Comparison of ENCODE assay signal across 2 cellular contexts in the genomic region with DNA sequence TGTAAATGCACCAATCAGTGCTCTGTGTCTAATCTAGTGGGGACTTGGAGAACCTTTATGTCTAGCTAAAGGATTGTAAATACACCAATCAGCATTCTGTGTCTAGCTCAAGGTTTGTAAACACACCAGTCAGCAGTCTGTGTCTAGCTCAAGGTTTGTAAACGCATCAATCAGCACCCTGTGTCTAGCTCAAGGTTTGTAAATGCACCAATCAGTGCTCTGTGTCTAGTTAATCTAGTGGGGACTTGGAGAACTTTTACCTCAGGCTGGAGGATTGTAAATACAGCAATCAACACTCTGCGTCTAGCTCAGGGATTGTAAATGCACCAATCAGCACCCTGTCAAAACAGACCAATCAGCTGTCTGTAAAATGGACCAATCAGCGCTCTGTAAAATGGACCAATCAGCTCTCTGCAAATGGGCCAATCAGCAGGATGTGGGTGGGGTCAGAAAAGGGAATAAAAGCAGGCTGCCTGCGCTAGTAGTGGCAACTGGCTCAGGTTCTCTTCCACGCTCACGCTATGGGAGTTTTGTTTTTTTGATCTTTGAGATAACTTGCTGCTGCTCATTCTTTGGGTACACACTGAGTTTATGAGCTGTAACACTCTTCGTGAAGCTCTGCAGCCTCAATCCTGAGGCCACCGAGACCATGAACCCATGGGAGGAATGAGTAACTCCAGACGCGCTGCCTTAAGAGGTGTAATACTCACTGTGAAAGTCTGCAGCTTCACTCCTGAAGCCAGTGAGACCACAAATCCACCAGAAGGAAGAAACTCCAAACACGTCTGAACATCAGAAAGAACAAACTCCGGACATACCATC.
TF ChIP-seq lines count a peak whose summit lies in the region.
"Not testable (repeated sequence)": the region's sequence is repeated elsewhere in the genome, so short reads cannot be mapped to it uniquely, and the experiment has no call there.

No MANE protein-coding gene starts in this region.

TF ChIP-seq in GM12878, 131 proteins besides CTCF, POLR2A, EP300 and RAD21:
- TF ChIP-seq, protein P1, sequence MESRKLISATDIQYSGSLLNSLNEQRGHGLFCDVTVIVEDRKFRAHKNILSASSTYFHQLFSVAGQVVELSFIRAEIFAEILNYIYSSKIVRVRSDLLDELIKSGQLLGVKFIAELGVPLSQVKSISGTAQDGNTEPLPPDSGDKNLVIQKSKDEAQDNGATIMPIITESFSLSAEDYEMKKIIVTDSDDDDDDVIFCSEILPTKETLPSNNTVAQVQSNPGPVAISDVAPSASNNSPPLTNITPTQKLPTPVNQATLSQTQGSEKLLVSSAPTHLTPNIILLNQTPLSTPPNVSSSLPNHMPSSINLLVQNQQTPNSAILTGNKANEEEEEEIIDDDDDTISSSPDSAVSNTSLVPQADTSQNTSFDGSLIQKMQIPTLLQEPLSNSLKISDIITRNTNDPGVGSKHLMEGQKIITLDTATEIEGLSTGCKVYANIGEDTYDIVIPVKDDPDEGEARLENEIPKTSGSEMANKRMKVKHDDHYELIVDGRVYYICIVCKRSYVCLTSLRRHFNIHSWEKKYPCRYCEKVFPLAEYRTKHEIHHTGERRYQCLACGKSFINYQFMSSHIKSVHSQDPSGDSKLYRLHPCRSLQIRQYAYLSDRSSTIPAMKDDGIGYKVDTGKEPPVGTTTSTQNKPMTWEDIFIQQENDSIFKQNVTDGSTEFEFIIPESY (IDR thresholded peaks at IDR 0.05) = peak; percentile 94
- 0 out of 2 replicates have a peak, but pooled peaks have one; percentile 28 for TF ChIP-seq POLR2AphosphoS2 (IDR thresholded peaks at IDR 0.05; ENCODE audit: low read depth, low read length)

TF ChIP-seq in HepG2, 621 proteins besides CTCF, POLR2A, EP300 and RAD21:
- TF ChIP-seq, protein P2, sequence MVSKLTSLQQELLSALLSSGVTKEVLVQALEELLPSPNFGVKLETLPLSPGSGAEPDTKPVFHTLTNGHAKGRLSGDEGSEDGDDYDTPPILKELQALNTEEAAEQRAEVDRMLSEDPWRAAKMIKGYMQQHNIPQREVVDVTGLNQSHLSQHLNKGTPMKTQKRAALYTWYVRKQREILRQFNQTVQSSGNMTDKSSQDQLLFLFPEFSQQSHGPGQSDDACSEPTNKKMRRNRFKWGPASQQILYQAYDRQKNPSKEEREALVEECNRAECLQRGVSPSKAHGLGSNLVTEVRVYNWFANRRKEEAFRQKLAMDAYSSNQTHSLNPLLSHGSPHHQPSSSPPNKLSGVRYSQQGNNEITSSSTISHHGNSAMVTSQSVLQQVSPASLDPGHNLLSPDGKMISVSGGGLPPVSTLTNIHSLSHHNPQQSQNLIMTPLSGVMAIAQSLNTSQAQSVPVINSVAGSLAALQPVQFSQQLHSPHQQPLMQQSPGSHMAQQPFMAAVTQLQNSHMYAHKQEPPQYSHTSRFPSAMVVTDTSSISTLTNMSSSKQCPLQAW (CRISPR knock-in tag; IDR thresholded peaks at IDR 0.05) = 0 out of 2 replicates have a peak, but pooled peaks have one; percentile 35
- TF ChIP-seq NR2F2 (IDR thresholded peaks at IDR 0.05; ENCODE audit: borderline replicate concordance, low read depth) (0 out of 2 replicates have a peak, but pooled peaks have one; percentile 21), FOXP1 (IDR thresholded peaks at IDR 0.05) (0 out of 2 replicates have a peak, but pooled peaks have one; percentile 26), FOXP1 (CRISPR knock-in tag; IDR thresholded peaks at IDR 0.05) (peak; percentile 42; the same call in 1 of the 2 replicates), ZNF430 (CRISPR knock-in tag; IDR thresholded peaks at IDR 0.05) (0 out of 2 replicates have a peak, but pooled peaks have one; percentile 39), ZNF605 (CRISPR knock-in tag; IDR thresholded peaks at IDR 0.05) (0 out of 2 replicates have a peak, but pooled peaks have one; percentile 24), POGZ (CRISPR knock-in tag; IDR thresholded peaks at IDR 0.05) (peak; percentile 72), NONO (CRISPR knock-in tag; conservative IDR thresholded peaks at IDR 0.05) (0 out of 2 replicates have a peak, but pooled peaks have one; percentile 45), MAFF (IDR thresholded peaks at IDR 0.05; ENCODE audit: low read depth, low read length) (peak; percentile 39; the same call in 1 of the 2 replicates), FOXK2 (IDR thresholded peaks at IDR 0.05) (peak; percentile 27; the same call in 1 of the 2 replicates), CREB1 (IDR thresholded peaks at IDR 0.05) (peak; percentile 1; the same call in 1 of the 2 replicates), ZMYM4 (CRISPR knock-in tag; IDR thresholded peaks at IDR 0.05) (peak; percentile 78), SKI (IDR thresholded peaks at IDR 0.05; ENCODE audit: partially characterized antibody) (peak; percentile 36), ZNF614 (CRISPR knock-in tag; IDR thresholded peaks at IDR 0.05; ENCODE audit: borderline replicate concordance) (0 out of 2 replicates have a peak, but pooled peaks have one; percentile 9), ARID2 (CRISPR knock-in tag; IDR thresholded peaks at IDR 0.05; ENCODE audit: borderline replicate concordance) (0 out of 2 replicates have a peak, but pooled peaks have one; percentile 42), ATF1 (CRISPR knock-in tag; IDR thresholded peaks at IDR 0.05) (0 out of 2 replicates have a peak, but pooled peaks have one; percentile 20), NFYB (CRISPR knock-in tag; IDR thresholded peaks at IDR 0.05) (peak; percentile 80), ZMYM2 (CRISPR knock-in tag; IDR thresholded peaks at IDR 0.05) (peak; percentile 90), SETDB1 (CRISPR knock-in tag; IDR thresholded peaks at IDR 0.05; ENCODE audit: borderline replicate concordance) (0 out of 2 replicates have a peak, but pooled peaks have one; percentile 33), NFYC (CRISPR knock-in tag; IDR thresholded peaks at IDR 0.05) (peak; percentile 80), ZC3H13 (CRISPR knock-in tag; IDR thresholded peaks at IDR 0.05) (0 out of 2 replicates have a peak, but pooled peaks have one; percentile 15), POLR2AphosphoS5 (IDR thresholded peaks at IDR 0.05; ENCODE audit: low read depth, low read length) (peak; percentile 42), ZNF44 (CRISPR knock-in tag; IDR thresholded peaks at IDR 0.05) (0 out of 2 replicates have a peak, but pooled peaks have one; percentile 32)
- not testable (repeated sequence) for TF ChIP-seq NONO (IDR thresholded peaks at IDR 0.05); CREB1 (CRISPR knock-in tag; IDR thresholded peaks at IDR 0.05)
- TF ChIP-seq, protein P3, sequence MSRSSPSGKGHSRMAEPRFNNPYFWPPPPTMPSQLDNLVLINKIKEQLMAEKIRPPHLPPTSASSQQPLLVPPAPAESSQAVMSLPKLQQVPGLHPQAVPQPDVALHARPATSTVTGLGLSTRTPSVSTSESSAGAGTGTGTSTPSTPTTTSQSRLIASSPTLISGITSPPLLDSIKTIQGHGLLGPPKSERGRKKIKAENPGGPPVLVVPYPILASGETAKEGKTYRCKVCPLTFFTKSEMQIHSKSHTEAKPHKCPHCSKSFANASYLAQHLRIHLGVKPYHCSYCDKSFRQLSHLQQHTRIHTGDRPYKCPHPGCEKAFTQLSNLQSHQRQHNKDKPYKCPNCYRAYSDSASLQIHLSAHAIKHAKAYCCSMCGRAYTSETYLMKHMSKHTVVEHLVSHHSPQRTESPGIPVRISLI (CRISPR knock-in tag; IDR thresholded peaks at IDR 0.05; ENCODE audit: borderline replicate concordance) = 0 out of 2 replicates have a peak, but pooled peaks have one; percentile 8
- TF ChIP-seq, protein P4, sequence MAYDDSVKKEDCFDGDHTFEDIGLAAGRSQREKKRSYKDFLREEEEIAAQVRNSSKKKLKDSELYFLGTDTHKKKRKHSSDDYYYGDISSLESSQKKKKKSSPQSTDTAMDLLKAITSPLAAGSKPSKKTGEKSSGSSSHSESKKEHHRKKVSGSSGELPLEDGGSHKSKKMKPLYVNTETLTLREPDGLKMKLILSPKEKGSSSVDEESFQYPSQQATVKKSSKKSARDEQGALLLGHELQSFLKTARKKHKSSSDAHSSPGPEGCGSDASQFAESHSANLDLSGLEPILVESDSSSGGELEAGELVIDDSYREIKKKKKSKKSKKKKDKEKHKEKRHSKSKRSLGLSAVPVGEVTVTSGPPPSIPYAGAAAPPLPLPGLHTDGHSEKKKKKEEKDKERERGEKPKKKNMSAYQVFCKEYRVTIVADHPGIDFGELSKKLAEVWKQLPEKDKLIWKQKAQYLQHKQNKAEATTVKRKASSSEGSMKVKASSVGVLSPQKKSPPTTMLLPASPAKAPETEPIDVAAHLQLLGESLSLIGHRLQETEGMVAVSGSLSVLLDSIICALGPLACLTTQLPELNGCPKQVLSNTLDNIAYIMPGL (CRISPR knock-in tag; IDR thresholded peaks at IDR 0.05; ENCODE audit: borderline replicate concordance in 1 of 2, low read depth in 1 of 2) = 0 out of 4 replicates have a peak, but pooled peaks of 1 of the 2 experiments have one; percentile 19
- TF ChIP-seq, protein P5, sequence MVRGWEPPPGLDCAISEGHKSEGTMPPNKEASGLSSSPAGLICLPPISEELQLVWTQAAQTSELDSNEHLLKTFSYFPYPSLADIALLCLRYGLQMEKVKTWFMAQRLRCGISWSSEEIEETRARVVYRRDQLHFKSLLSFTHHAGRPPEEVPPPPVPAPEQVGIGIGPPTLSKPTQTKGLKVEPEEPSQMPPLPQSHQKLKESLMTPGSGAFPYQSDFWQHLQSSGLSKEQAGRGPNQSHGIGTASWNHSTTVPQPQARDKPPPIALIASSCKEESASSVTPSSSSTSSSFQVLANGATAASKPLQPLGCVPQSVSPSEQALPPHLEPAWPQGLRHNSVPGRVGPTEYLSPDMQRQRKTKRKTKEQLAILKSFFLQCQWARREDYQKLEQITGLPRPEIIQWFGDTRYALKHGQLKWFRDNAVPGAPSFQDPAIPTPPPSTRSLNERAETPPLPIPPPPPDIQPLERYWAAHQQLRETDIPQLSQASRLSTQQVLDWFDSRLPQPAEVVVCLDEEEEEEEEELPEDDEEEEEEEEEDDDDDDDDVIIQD (CRISPR knock-in tag; IDR thresholded peaks at IDR 0.05; ENCODE audit: low read depth) = peak; percentile 42; the same call in 1 of the 2 replicates
- TF ChIP-seq, protein P1 (CRISPR knock-in tag; IDR thresholded peaks at IDR 0.05) = peak; percentile 87
- TF ChIP-seq, protein P6, sequence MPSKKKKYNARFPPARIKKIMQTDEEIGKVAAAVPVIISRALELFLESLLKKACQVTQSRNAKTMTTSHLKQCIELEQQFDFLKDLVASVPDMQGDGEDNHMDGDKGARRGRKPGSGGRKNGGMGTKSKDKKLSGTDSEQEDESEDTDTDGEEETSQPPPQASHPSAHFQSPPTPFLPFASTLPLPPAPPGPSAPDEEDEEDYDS (CRISPR knock-in tag; IDR thresholded peaks at IDR 0.05) = 0 out of 2 replicates have a peak, but pooled peaks have one; percentile 41
